ENCODE assay signal across 14 cellular contexts in genomic region chr14:69989622-69990021, GRCh38.
"Had no signal": no experiment of that assay in that cellular context is flagged by ENCODE, and none has a peak within 500 bp of the region (broad histone marks: within the 10 kb centered on the region; RNA-seq: fewer than 3 reads in every experiment).

No MANE protein-coding gene starts in this region.

- H3K9me3 ChIP-seq: esophagus squamous epithelium, neutrophil, psoas muscle, spleen, transverse colon had no signal

- H3K4me1 ChIP-seq: esophagus squamous epithelium, left ventricle myocardium inferior, psoas muscle, spleen, transverse colon had no signal

- H3K4me3 ChIP-seq: esophagus squamous epithelium, left ventricle myocardium inferior, lung, psoas muscle, spleen, transverse colon had no signal

- H3K27ac ChIP-seq: esophagus squamous epithelium, left ventricle myocardium inferior, neutrophil, psoas muscle, spleen, transverse colon had no signal

- H3K36me3 ChIP-seq: esophagus squamous epithelium, left ventricle myocardium inferior, neutrophil, spleen, transverse colon had no signal

- DNase-seq: esophagus squamous epithelium; foreskin fibroblast; immature natural killer cell; left ventricle myocardium inferior; mesenchymal stem cell; psoas muscle; retina; spleen; stimulated activated CD4-positive, alpha-beta T cell treated with anti-CD3 and anti-CD28 coated beads, Interleukin-15, amount 100 ng/mL, for 24 hours; stimulated activated CD4-positive, alpha-beta T cell treated with anti-CD3 and anti-CD28 coated beads, Interleukin-1b, Interleukin-23, amount 100 ng/mL, for 48 hours; stimulated activated CD4-positive, alpha-beta T cell treated with anti-CD3 and anti-CD28 coated beads, Interleukin-4, amount 100 ng/mL, for 24 hours; transverse colon had no signal
